In the genomic region with DNA sequence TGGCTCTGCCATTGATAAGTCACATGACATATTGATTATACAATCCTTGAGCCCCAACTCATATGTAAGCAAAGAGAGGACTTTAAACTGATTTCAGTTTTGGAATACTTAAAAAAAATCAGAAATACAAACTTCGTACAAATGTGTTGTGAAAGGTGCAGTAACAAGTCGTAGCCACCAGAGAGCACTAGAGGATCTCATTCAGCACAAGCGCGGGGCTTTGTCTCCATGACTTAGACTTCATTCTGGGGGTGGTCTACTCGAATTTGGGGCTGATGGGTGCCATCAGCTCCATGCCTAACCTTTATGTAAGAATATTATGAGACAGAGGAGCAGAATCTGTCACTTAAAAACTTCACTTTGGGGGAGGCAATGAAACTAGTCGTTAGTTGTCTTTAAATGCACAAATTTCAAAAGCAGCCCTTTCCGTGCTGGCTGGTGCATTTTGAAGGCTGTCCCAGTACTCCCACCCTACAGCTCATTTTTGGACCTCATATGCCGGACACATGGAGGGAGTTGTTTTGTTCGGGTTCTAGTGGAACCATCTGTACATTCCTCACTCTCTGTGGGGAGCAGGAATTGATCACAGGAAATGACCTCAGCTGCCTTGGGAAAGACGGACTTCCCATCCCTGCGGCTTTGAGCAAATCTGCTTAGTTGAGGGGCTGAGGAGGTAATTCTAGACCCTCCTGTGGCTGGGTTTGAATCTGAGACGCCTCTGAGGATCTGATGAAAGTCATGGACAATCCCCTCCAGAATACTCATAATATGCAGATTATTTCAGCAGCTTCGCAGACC, we compare ENCODE assay signal across 8 cellular contexts. TPM values are rescaled to one million over a fixed set of nuclear protein-coding genes. Genes with fewer than 3 reads are reported as not detected.
A peak's percentile ranks its signal among the peaks of the same experiment; 100 is the strongest.
DNase-seq lines count a peak whose midpoint lies in the region; ATAC-seq, FAIRE-seq and TF ChIP-seq lines count a peak whose summit lies in the region.

No MANE protein-coding gene starts in this region.

- ATAC-seq in lower lobe of right lung (peak; percentile 65 to 76), GM19467 (IDR thresholded peaks at IDR 0.05; ENCODE audit: unreplicated experiment) (no peak)
- no peak for ATAC-seq in stimulated activated naive CD8-positive, alpha-beta T cell treated with anti-CD3 and anti-CD28 coated beads, Interleukin-15, Interleukin-2, amounts not matched to agents 100 U/mL and 50 U/mL, for 24 hours

- no peaks in the 10 kb centered on the region for H3K9me3 ChIP-seq in lower lobe of right lung

- H3K36me3 ChIP-seq in lower lobe of right lung: no peaks in the 10 kb centered on the region

- TF ChIP-seq CTCF in AG10803 (conservative IDR thresholded peaks at IDR 0.05; ENCODE audit: low read length) (peak; percentile 92), dorsolateral prefrontal cortex (IDR thresholded peaks at IDR 0.05 in 54 of 56, conservative IDR thresholded peaks at IDR 0.05 in 2 of 56; ENCODE audit: low read depth in 1 of 56, partially characterized antibody in 56 of 56) (peak; percentile 82 to 98 (median 93)), lower lobe of right lung (IDR thresholded peaks at IDR 0.05) (peak; percentile 85)

- peak; percentile 73 for FAIRE-seq in GM18507 (lab: Jason Lieb, UNC)

- H3K27ac ChIP-seq in dorsolateral prefrontal cortex (peak overlapping the region in 3 of 59 donors; percentile 15 to 47 (median 46)), lower lobe of right lung (no peak overlapping the region)

- H3K4me1 ChIP-seq in lower lobe of right lung: peaks cover 8% of the 10 kb centered on the region

- H3K27me3 ChIP-seq in dorsolateral prefrontal cortex (peaks cover 0 to 17% (median 3%) of the 10 kb centered on the region in 45 donors), lower lobe of right lung (ENCODE audit: low read depth) (peaks cover 16% of the 10 kb centered on the region)

- H3K4me3 ChIP-seq in AG10803 (ENCODE audit: low read length): peak overlapping the region; percentile 48
- peak overlapping the region in 58 of 59 donors; percentile 2 to 64 (median 43) for H3K4me3 ChIP-seq in dorsolateral prefrontal cortex
- peak overlapping the region; percentile 42 for H3K4me3 ChIP-seq in lower lobe of right lung

- intact Hi-C loops in dorsolateral prefrontal cortex (cut with DNase I): loop anchor here (1.0 to 10.0 kb wide), 3 partner anchors 98 to 396 kb away; no protein-coding TSS in a partner anchor
- intact Hi-C loops in lower lobe of right lung (cut with DNase I): loop anchor here (5.0 kb wide), 1 partner anchor 358 kb away; no protein-coding TSS in a partner anchor

- peak; percentile 92 for DNase-seq in AG10803 (ENCODE audit: low read depth)
- peak; percentile 22 for DNase-seq in GM18507 (ENCODE audit: extremely low spot score, insufficient read length, low read depth)
- DNase-seq in NCI-H2196 treated with DMSO at 0.1 percent for 48 hours (lab: John Stamatoyannopoulos, UW; ENCODE audit: unreplicated experiment): peak; percentile 41
- DNase-seq in activated CD4-positive, CD25-positive, alpha-beta regulatory T cell treated with anti-CD3 and anti-CD28 coated beads, Interleukin-2, amount 50 U/mL, for 72 hours: peak; percentile 40
- DNase-seq in dorsolateral prefrontal cortex: peak in 4 of 10 donors; percentile 11 to 61 (median 36)
- DNase-seq in lower lobe of right lung: no peak
- DNase-seq in stimulated activated naive CD8-positive, alpha-beta T cell treated with anti-CD3 and anti-CD28 coated beads, Interleukin-15, Interleukin-2, amounts not matched to agents 100 U/mL and 50 U/mL, for 24 hours: peak; percentile 23

RNA-seq across cellular contexts. Expression of a gene that starts 27.5 kb away (rescaled TPM):
- total RNA-seq in dorsolateral prefrontal cortex: 10 to 100 TPM in 53 of 120 experiments, 1 to 10 TPM in 67; 3.2 to 33.8 (median 9.7) TPM
- 4.3 TPM for total RNA-seq in lower lobe of right lung

RNA-seq across cellular contexts. Expression of a gene that starts 49.2 kb away (rescaled TPM):
- 1 to 10 TPM in 70 of 120 experiments, under 1 TPM in 46, not detected in 4; 0.31 to 7.0 (median 1.2) TPM for total RNA-seq in dorsolateral prefrontal cortex
- 10.9 TPM for total RNA-seq in lower lobe of right lung

Comparison
In these comparisons a context has a peak if more than half of its experiments do, and no peak if none do; other contexts are left out.
1. ATAC-seq: peak in lower lobe of right lung (2 of 2); none in stimulated activated naive CD8-positive, alpha-beta T cell treated with anti-CD3 and anti-CD28 coated beads, Interleukin-15, Interleukin-2, amounts not matched to agents 100 U/mL and 50 U/mL, for 24 hours (single experiment) and GM19467 (single experiment).
2. Peak in every context shown above with its lines, with median percentiles within 50 percentile points of each other: H3K4me3 ChIP-seq and CTCF ChIP-seq.